12 cellular contexts compared by ENCODE assay signal in genomic region chr13:35472308-35473008, GRCh38. TPM values are rescaled to one million over a fixed set of nuclear protein-coding genes. Genes with fewer than 3 reads are reported as not detected.
DNase-seq lines count a peak whose midpoint lies in the region; ATAC-seq and TF ChIP-seq lines count a peak whose summit lies in the region.
"Had no signal": no experiment of that assay in that cellular context is flagged by ENCODE, and none has a peak within 500 bp of the region (broad histone marks: within the 10 kb centered on the region; RNA-seq: fewer than 3 reads in every experiment).

No MANE protein-coding gene starts in this region.

- H3K4me1 Mint-ChIP-seq in nephron = peaks cover 42% of the 10 kb centered on the region

- no peaks in the 10 kb centered on the region for H3K9me3 Mint-ChIP-seq in nephron

- peak overlapping the region in 1 of 3 experiments; percentile 83 for H3K27ac Mint-ChIP-seq in nephron
- H3K27ac Mint-ChIP-seq: activated T-helper 1 cell treated with anti-CD3 and anti-CD28 coated beads, Interleukin-12 subunit alpha, Interleukin-12 subunit beta, Interleukin-2, Interleukin-4 antibody, amounts not matched to agents 30 ng/mL and 10 ng/mL and 1 ng/mL, durations not matched to agents 14 hours and 24 hours and 36 hours had no signal

- H3K27ac ChIP-seq in left ventricle myocardium inferior (replicated peaks) (peak overlapping the region; percentile 84), heart right ventricle (no peak overlapping the region)

- intact Hi-C loops in left ventricle myocardium inferior (cut with micrococcal nuclease) = no loop called here
- intact Hi-C loops in heart right ventricle (cut with DNase I) = loop anchor here in 3 of 10 donors (5.0 to 10.0 kb wide), 3 partner anchors 88 to 1590 kb away; no protein-coding TSS in a partner anchor

- peaks cover 20% of the 10 kb centered on the region for H3K4me1 ChIP-seq in left ventricle myocardium inferior
- peaks cover 0 to 31% (median 0%) of the 10 kb centered on the region in 9 donors for H3K4me1 ChIP-seq in heart right ventricle

- H3K36me3 Mint-ChIP-seq in nephron (ENCODE audit: low read depth) = peaks cover 6% of the 10 kb centered on the region

- H3K36me3 ChIP-seq in left ventricle myocardium inferior = no peaks in the 10 kb centered on the region
- H3K36me3 ChIP-seq in heart right ventricle = no peaks in the 10 kb centered on the region

- peaks cover 97% of the 10 kb centered on the region for H3K27me3 Mint-ChIP-seq in nephron (ENCODE audit: low read depth)

- H3K4me3 Mint-ChIP-seq in nephron = peak overlapping the region; percentile 75 to 80 (median 79)
- H3K4me3 Mint-ChIP-seq: activated T-helper 1 cell treated with anti-CD3 and anti-CD28 coated beads, Interleukin-12 subunit alpha, Interleukin-12 subunit beta, Interleukin-2, Interleukin-4 antibody, amounts not matched to agents 30 ng/mL and 10 ng/mL and 1 ng/mL, durations not matched to agents 14 hours and 24 hours and 36 hours had no signal

- H3K9me3 ChIP-seq in left ventricle myocardium inferior (replicated peaks) (no peaks in the 10 kb centered on the region), heart right ventricle (no peaks in the 10 kb centered on the region)

- DNase-seq in left ventricle myocardium inferior (no peak), heart right ventricle (no peak), cerebellar cortex (ENCODE audit: low spot score) (peak; percentile 52), DMS114 treated with DMSO at 0.1 percent for 48 hours (lab: John Stamatoyannopoulos, UW; ENCODE audit: unreplicated experiment) (no peak), GM10266 (ENCODE audit: extremely low spot score) (no peak), NCI-H2227 (lab: John Stamatoyannopoulos, UW; ENCODE audit: unreplicated experiment) (no peak)
- DNase-seq: effector memory CD4-positive, alpha-beta T cell; NCI-H2081 treated with DMSO at 0.1 percent for 48 hours had no signal

- TF ChIP-seq CTCF in left ventricle myocardium inferior (IDR thresholded peaks at IDR 0.05; ENCODE audit: borderline replicate concordance) (no peak), heart right ventricle (IDR thresholded peaks at IDR 0.05) (no peak), nephron (IDR thresholded peaks at IDR 0.05; ENCODE audit: unreplicated experiment in 3 of 3) (no peak), GM10266 (IDR thresholded peaks at IDR 0.05; ENCODE audit: control insufficient read depth, insufficient read depth, low read depth, missing control alignments) (no peak)

- 81 to 86% methylated on average over 7 of the region's 7 CpGs for WGBS in heart right ventricle, 2 donors

- H3K27me3 ChIP-seq in left ventricle myocardium inferior (ENCODE audit: low read depth) (no peaks in the 10 kb centered on the region), heart right ventricle (peaks cover 0 to 90% (median 0%) of the 10 kb centered on the region in 7 donors)

- H3K4me3 ChIP-seq in left ventricle myocardium inferior (peak overlapping the region; percentile 68), heart right ventricle (peak overlapping the region in 1 of 10 donors; percentile 68)

- ATAC-seq in heart right ventricle (no peak), GM21737 (IDR thresholded peaks at IDR 0.05; ENCODE audit: unreplicated experiment) (no peak)
- ATAC-seq: activated CD4-positive, CD25-positive, alpha-beta regulatory T cell treated with anti-CD3 and anti-CD28 coated beads, Interleukin-2, amount 50 U/mL, for 24 hours had no signal

RNA-seq across cellular contexts. Expression of gene MAB21L1, which starts 4.0 kb away (rescaled TPM):
- 0.47 TPM for total RNA-seq in left ventricle myocardium inferior
- total RNA-seq in heart right ventricle = under 1 TPM in 9 of 10 donors, not detected in 1; 0.08 to 0.49 (median 0.26) TPM
- under 1 TPM; 0.17 to 0.37 TPM for polyA plus RNA-seq in heart right ventricle
- total RNA-seq: activated T-helper 1 cell treated with anti-CD3 and anti-CD28 coated beads, Interleukin-12 subunit alpha, Interleukin-12 subunit beta, Interleukin-2, Interleukin-4 antibody, amounts not matched to agents 30 ng/mL and 10 ng/mL and 1 ng/mL, durations not matched to agents 14 hours and 24 hours and 36 hours had no signal
